In genomic region chr20:31603822-31604566, GRCh38 we compare ENCODE assay signal across 8 cellular contexts. TPM values are rescaled to one million over a fixed set of nuclear protein-coding genes. Genes with fewer than 3 reads are reported as not detected.
DNase-seq lines count a peak whose midpoint lies in the region; ATAC-seq and TF ChIP-seq lines count a peak whose summit lies in the region.

No MANE protein-coding gene starts in this region.

- no peaks in the 10 kb centered on the region for H4K20me1 ChIP-seq in neural cell (ENCODE audit: insufficient read depth)

- peak; percentile 18 for TF ChIP-seq RAD21 in neural cell (conservative IDR thresholded peaks at IDR 0.05)

- TF ChIP-seq CTCF in foreskin keratinocyte (conservative IDR thresholded peaks at IDR 0.05) (no peak), neural cell (IDR thresholded peaks at IDR 0.05; ENCODE audit: poor library complexity, severe bottlenecking) (no peak)

- POLR2A ChIA-PET in CD8-positive, alpha-beta memory T cell (lab: Charles Lee): interaction anchor here (0.6 to 2.2 kb wide), 4 partner anchors 9 to 33 kb away, joined by 3 to 15 read pairs (median 3); no protein-coding TSS in a partner anchor

- peak overlapping the region in 7 of 8 donors; percentile 72 to 95 (median 89) for H3K27ac Mint-ChIP-seq in CD8-positive, alpha-beta memory T cell

- peaks cover 0 to 3% (median 0%) of the 10 kb centered on the region in 3 donors for H3K36me3 Mint-ChIP-seq in CD8-positive, alpha-beta memory T cell

- H3K4me1 Mint-ChIP-seq in CD8-positive, alpha-beta memory T cell: peaks cover 26 to 37% (median 28%) of the 10 kb centered on the region in 3 donors

- peak overlapping the region; percentile 85 to 98 (median 90) for H3K4me3 Mint-ChIP-seq in CD8-positive, alpha-beta memory T cell

- TF ChIP-seq EP300 in neural cell (conservative IDR thresholded peaks at IDR 0.05; ENCODE audit: poor library complexity, severe bottlenecking): peak; percentile 99

- H3K9me2 ChIP-seq in neural cell (ENCODE audit: insufficient read depth, low read length): no peaks in the 10 kb centered on the region

- H3K4me2 ChIP-seq in neural cell (ENCODE audit: low read length): peak overlapping the region; percentile 72

- H3K79me2 ChIP-seq in neural cell (replicated peaks; ENCODE audit: insufficient read depth, low read length): no peaks in the 10 kb centered on the region

- H2AFZ ChIP-seq in neural cell (ENCODE audit: low read depth, low read length): no peak overlapping the region

- H3K4me1 ChIP-seq in CD8-positive, alpha-beta memory T cell (ENCODE audit: insufficient read depth, low read length): peaks cover 16% of the 10 kb centered on the region
- peaks cover 11% of the 10 kb centered on the region for H3K4me1 ChIP-seq in foreskin keratinocyte

- no peaks in the 10 kb centered on the region for H3K9me3 ChIP-seq in CD8-positive, alpha-beta memory T cell (ENCODE audit: low read length)
- no peaks in the 10 kb centered on the region for H3K9me3 ChIP-seq in neural cell (ENCODE audit: low read length)

- H3K9me3 Mint-ChIP-seq in CD8-positive, alpha-beta memory T cell: no peaks in the 10 kb centered on the region

- CTCF ChIA-PET in CD8-positive, alpha-beta memory T cell (lab: Charles Lee): interaction anchor here (1.0 to 23.1 kb wide), 4 partner anchors 9 to 120 kb away, joined by 3 to 887 read pairs (median 26); no protein-coding TSS in a partner anchor

- DNase-seq in CD8-positive, alpha-beta memory T cell: peak; percentile 60 to 89 (median 77)
- peak; percentile 97 for DNase-seq in NAMALWA (ENCODE audit: low spot score)
- peak; percentile 91 for DNase-seq in SIG-M5 treated with dmso at 0.1 percent for 504 hours (lab: John Stamatoyannopoulos, UW; ENCODE audit: unreplicated experiment)
- peak; percentile 56 for DNase-seq in activated gamma-delta T cell treated with anti-CD3 and anti-CD28 coated beads, Interleukin-2, amount 50 U/mL, for 16 hours (ENCODE audit: low read depth)
- peak in 1 of 2 donors; percentile 77 for DNase-seq in foreskin keratinocyte
- DNase-seq in stimulated activated naive CD4-positive, alpha-beta T cell treated with Interleukin-2 at 50 U/mL for 16 hours (lab: John Stamatoyannopoulos, UW): peak; percentile 44

- H3K9ac ChIP-seq in neural cell (ENCODE audit: low read length): peak overlapping the region; percentile 70

- H3K36me3 ChIP-seq in CD8-positive, alpha-beta memory T cell (ENCODE audit: insufficient read depth, low read length): no peaks in the 10 kb centered on the region
- H3K36me3 ChIP-seq in neural cell (ENCODE audit: insufficient read depth, low read length): no peaks in the 10 kb centered on the region

- peak overlapping the region; percentile 71 for H3K27ac ChIP-seq in CD8-positive, alpha-beta memory T cell (ENCODE audit: low read depth, low read length)
- no peak overlapping the region for H3K27ac ChIP-seq in foreskin keratinocyte
- peak overlapping the region; percentile 41 for H3K27ac ChIP-seq in neural cell (ENCODE audit: low read length)

- ATAC-seq in GM21528 (IDR thresholded peaks at IDR 0.05; ENCODE audit: low FRiP score, unreplicated experiment) (peak; percentile 36), foreskin keratinocyte (peak; percentile 66)

- peaks cover 29 to 48% of the 10 kb centered on the region in 2 donors for H3K27me3 Mint-ChIP-seq in CD8-positive, alpha-beta memory T cell

- H3K4me3 ChIP-seq in CD8-positive, alpha-beta memory T cell (ENCODE audit: low read length): peak overlapping the region; percentile 82
- peak overlapping the region; percentile 70 for H3K4me3 ChIP-seq in neural cell (ENCODE audit: low read length)

- no peaks in the 10 kb centered on the region for H3F3A ChIP-seq in neural cell (ENCODE audit: insufficient read depth, low read length, poor library complexity, severe bottlenecking)

- H3K27me3 ChIP-seq in CD8-positive, alpha-beta memory T cell (ENCODE audit: insufficient read depth, low read length, poor library complexity, severe bottlenecking): peaks cover 18% of the 10 kb centered on the region
- H3K27me3 ChIP-seq in foreskin keratinocyte: no peaks in the 10 kb centered on the region
- H3K27me3 ChIP-seq in neural cell (ENCODE audit: insufficient read depth, low read depth, low read length): peaks cover 37% of the 10 kb centered on the region

TF ChIP-seq in neural cell, 6 proteins besides CTCF, POLR2A, EP300 and RAD21:
- TF ChIP-seq POLR2AphosphoS5 (IDR thresholded peaks at IDR 0.05): peak; percentile 82
- peak; percentile 39 for TF ChIP-seq MXI1 (conservative IDR thresholded peaks at IDR 0.05; ENCODE audit: poor library complexity, severe bottlenecking)
- TF ChIP-seq SMC3 (conservative IDR thresholded peaks at IDR 0.05; ENCODE audit: poor library complexity): no peak
- peak; percentile 45 for TF ChIP-seq TAF1 (IDR thresholded peaks at IDR 0.05; ENCODE audit: low read depth)
- no peak for TF ChIP-seq EZH2 (IDR thresholded peaks at IDR 0.05; ENCODE audit: borderline replicate concordance, insufficient read depth, low read length, poor library complexity, severe bottlenecking)
- TF ChIP-seq, protein P1, sequence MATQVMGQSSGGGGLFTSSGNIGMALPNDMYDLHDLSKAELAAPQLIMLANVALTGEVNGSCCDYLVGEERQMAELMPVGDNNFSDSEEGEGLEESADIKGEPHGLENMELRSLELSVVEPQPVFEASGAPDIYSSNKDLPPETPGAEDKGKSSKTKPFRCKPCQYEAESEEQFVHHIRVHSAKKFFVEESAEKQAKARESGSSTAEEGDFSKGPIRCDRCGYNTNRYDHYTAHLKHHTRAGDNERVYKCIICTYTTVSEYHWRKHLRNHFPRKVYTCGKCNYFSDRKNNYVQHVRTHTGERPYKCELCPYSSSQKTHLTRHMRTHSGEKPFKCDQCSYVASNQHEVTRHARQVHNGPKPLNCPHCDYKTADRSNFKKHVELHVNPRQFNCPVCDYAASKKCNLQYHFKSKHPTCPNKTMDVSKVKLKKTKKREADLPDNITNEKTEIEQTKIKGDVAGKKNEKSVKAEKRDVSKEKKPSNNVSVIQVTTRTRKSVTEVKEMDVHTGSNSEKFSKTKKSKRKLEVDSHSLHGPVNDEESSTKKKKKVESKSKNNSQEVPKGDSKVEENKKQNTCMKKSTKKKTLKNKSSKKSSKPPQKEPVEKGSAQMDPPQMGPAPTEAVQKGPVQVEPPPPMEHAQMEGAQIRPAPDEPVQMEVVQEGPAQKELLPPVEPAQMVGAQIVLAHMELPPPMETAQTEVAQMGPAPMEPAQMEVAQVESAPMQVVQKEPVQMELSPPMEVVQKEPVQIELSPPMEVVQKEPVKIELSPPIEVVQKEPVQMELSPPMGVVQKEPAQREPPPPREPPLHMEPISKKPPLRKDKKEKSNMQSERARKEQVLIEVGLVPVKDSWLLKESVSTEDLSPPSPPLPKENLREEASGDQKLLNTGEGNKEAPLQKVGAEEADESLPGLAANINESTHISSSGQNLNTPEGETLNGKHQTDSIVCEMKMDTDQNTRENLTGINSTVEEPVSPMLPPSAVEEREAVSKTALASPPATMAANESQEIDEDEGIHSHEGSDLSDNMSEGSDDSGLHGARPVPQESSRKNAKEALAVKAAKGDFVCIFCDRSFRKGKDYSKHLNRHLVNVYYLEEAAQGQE (IDR thresholded peaks at IDR 0.05; ENCODE audit: borderline replicate concordance): peak; percentile 48

RNA-seq across cellular contexts. Expression of gene ID1, which starts 1.1 kb away (rescaled TPM):
- total RNA-seq in CD8-positive, alpha-beta memory T cell: under 1 TPM; 0.55 to 0.72 TPM
- polyA plus RNA-seq in CD8-positive, alpha-beta memory T cell: 2.2 TPM
- 18.8 and 27.9 TPM in 2 replicates for total RNA-seq in foreskin keratinocyte
- polyA plus RNA-seq in foreskin keratinocyte (21.4 and 31.9 TPM in 2 replicates), neural cell (26.3 and 30.6 TPM in 2 replicates)
- polyA minus RNA-seq in neural cell: 24.6 and 26.2 TPM in 2 replicates

RNA-seq across cellular contexts. Expression of gene COX4I2, which starts 33.7 kb away (rescaled TPM):
- not detected for total RNA-seq in CD8-positive, alpha-beta memory T cell
- polyA plus RNA-seq in CD8-positive, alpha-beta memory T cell: not detected
- not detected in 2 replicates for total RNA-seq in foreskin keratinocyte
- polyA plus RNA-seq in foreskin keratinocyte: not detected in 2 replicates
- polyA plus RNA-seq in neural cell: not detected in 2 replicates
- polyA minus RNA-seq in neural cell: not detected in 2 replicates
